Comparison of ENCODE assay signal across 9 cellular contexts in genomic region chr2:38601061-38601460, GRCh38. TPM values are rescaled to one million over a fixed set of nuclear protein-coding genes. Genes with fewer than 3 reads are reported as not detected.
DNase-seq lines count a peak whose midpoint lies in the region; ATAC-seq and TF ChIP-seq lines count a peak whose summit lies in the region.
"Had no signal": no experiment of that assay in that cellular context is flagged by ENCODE, and none has a peak within 500 bp of the region (broad histone marks: within the 10 kb centered on the region; RNA-seq: fewer than 3 reads in every experiment).

No MANE protein-coding gene starts in this region.

- H3K27ac ChIP-seq in DND-41 (ENCODE audit: low read length) (peak overlapping the region; percentile 94), OCI-LY3 (ENCODE audit: low read length) (0 out of 2 replicates have a peak overlapping the region, but pooled peaks have one; percentile 63), osteoblast (ENCODE audit: low read depth, low read length) (peak overlapping the region; percentile 73)

- TF ChIP-seq CTCF in DND-41 (IDR thresholded peaks at IDR 0.05; ENCODE audit: borderline replicate concordance, extremely low read depth, low read length, poor library complexity, severe bottlenecking) (no peak), OCI-LY3 (IDR thresholded peaks at IDR 0.05; ENCODE audit: low read depth, low read length) (no peak), osteoblast (IDR thresholded peaks at IDR 0.05; ENCODE audit: extremely low read depth, low read depth, low read length) (no peak)

- ATAC-seq in DND-41 (ENCODE audit: insufficient read depth, low read depth) = no peak
- no peak for ATAC-seq in HG02970 (IDR thresholded peaks at IDR 0.05; ENCODE audit: low FRiP score, unreplicated experiment)

- H3K36me3 ChIP-seq in DND-41 (ENCODE audit: insufficient read depth, low read length) (peaks cover 7% of the 10 kb centered on the region; the same call in 1 of the 2 replicates), OCI-LY3 (replicated peaks; ENCODE audit: low read depth, low read length) (no peaks in the 10 kb centered on the region), endocrine pancreas (ENCODE audit: control insufficient read depth, insufficient read depth, low read length) (no peaks in the 10 kb centered on the region), osteoblast (ENCODE audit: insufficient read depth, low read length) (no peaks in the 10 kb centered on the region)

- peaks cover 67% of the 10 kb centered on the region for H3K79me2 ChIP-seq in DND-41 (ENCODE audit: insufficient read depth, low read length)
- H3K79me2 ChIP-seq in OCI-LY3 (ENCODE audit: low read length) = peaks cover 65% of the 10 kb centered on the region
- peaks cover 66% of the 10 kb centered on the region for H3K79me2 ChIP-seq in osteoblast (ENCODE audit: insufficient read depth, low read length)

- H3K9ac ChIP-seq in DND-41 (ENCODE audit: low read depth, low read length) (peak overlapping the region; percentile 96), OCI-LY3 (ENCODE audit: low read length) (peak overlapping the region; percentile 94), endocrine pancreas (ENCODE audit: control insufficient read depth, insufficient read depth, low read length) (peak overlapping the region; percentile 17)

- peak overlapping the region; percentile 82 for H3K4me2 ChIP-seq in DND-41 (ENCODE audit: insufficient read depth, low read length)
- peak overlapping the region; percentile 81 for H3K4me2 ChIP-seq in OCI-LY3 (ENCODE audit: low read length)
- peak overlapping the region; percentile 98 for H3K4me2 ChIP-seq in osteoblast (ENCODE audit: insufficient read depth, low read length)

- H3K9me3 ChIP-seq in DND-41 (ENCODE audit: insufficient read depth, low read length, severe bottlenecking) = no peaks in the 10 kb centered on the region
- H3K9me3 ChIP-seq in OCI-LY3 (ENCODE audit: insufficient read depth, low read length) = no peaks in the 10 kb centered on the region
- H3K9me3 ChIP-seq in endocrine pancreas (ENCODE audit: control insufficient read depth, low read length) = no peaks in the 10 kb centered on the region
- no peaks in the 10 kb centered on the region for H3K9me3 ChIP-seq in osteoblast (ENCODE audit: low read depth, low read length)

- H2AFZ ChIP-seq in DND-41 (ENCODE audit: low read depth, low read length) (no peak overlapping the region), OCI-LY3 (ENCODE audit: low read depth, low read length) (no peak overlapping the region), osteoblast (ENCODE audit: low read length) (peak overlapping the region; percentile 38)

- H4K20me1 ChIP-seq in DND-41 (ENCODE audit: insufficient read depth, low read length) (peaks cover 39% of the 10 kb centered on the region), OCI-LY3 (ENCODE audit: insufficient read depth, low read length) (peaks cover 31% of the 10 kb centered on the region), osteoblast (ENCODE audit: insufficient read depth, low read length) (peaks cover 48% of the 10 kb centered on the region)

- DNase-seq in DND-41 = no peak
- no peak for DNase-seq in osteoblast (ENCODE audit: insufficient read length, low spot score, missing footprints)
- DNase-seq in NCI-H524 (lab: John Stamatoyannopoulos, UW) = no peak
- DNase-seq in activated CD4-positive, CD25-positive, alpha-beta regulatory T cell treated with anti-CD3 and anti-CD28 coated beads, Interleukin-2, amount 50 U/mL, for 72 hours = no peak
- no peak for DNase-seq in HT-29 (ENCODE audit: low spot score)
- DNase-seq: stimulated activated CD4-positive, alpha-beta T cell treated with anti-CD3 and anti-CD28 coated beads, Interleukin-4, amount 100 ng/mL, for 4 hours had no signal

- H3K27me3 ChIP-seq in DND-41 (ENCODE audit: insufficient read depth, low read length, poor library complexity) = no peaks in the 10 kb centered on the region
- peaks cover 3% of the 10 kb centered on the region for H3K27me3 ChIP-seq in OCI-LY3 (ENCODE audit: low read depth, low read length)
- H3K27me3 ChIP-seq in endocrine pancreas (ENCODE audit: control insufficient read depth, insufficient read depth, low read length) = no peaks in the 10 kb centered on the region
- no peaks in the 10 kb centered on the region for H3K27me3 ChIP-seq in osteoblast (ENCODE audit: insufficient read depth, low read length)

- peak overlapping the region; percentile 87 to 94 for H3K4me3 ChIP-seq in DND-41 (ENCODE audit: low read depth in 1 of 2, low read length in 2 of 2)
- peak overlapping the region; percentile 95 for H3K4me3 ChIP-seq in OCI-LY3 (ENCODE audit: low read length)
- H3K4me3 ChIP-seq in endocrine pancreas (ENCODE audit: control insufficient read depth, insufficient read depth, low read length) = peak overlapping the region; percentile 85
- H3K4me3 ChIP-seq in osteoblast (ENCODE audit: insufficient read depth, low read length) = peak overlapping the region; percentile 92

- H3K4me1 ChIP-seq in DND-41 (ENCODE audit: insufficient read depth, low read length) = peaks cover 49% of the 10 kb centered on the region
- peaks cover 23% of the 10 kb centered on the region for H3K4me1 ChIP-seq in OCI-LY3 (ENCODE audit: low read length)
- H3K4me1 ChIP-seq in endocrine pancreas (ENCODE audit: control insufficient read depth, insufficient read depth, low read length) = peaks cover 12% of the 10 kb centered on the region
- peaks cover 19% of the 10 kb centered on the region for H3K4me1 ChIP-seq in osteoblast (ENCODE audit: insufficient read depth, low read length)

RNA-seq across cellular contexts. Expression of gene HNRNPLL, which starts 1.7 kb away (rescaled TPM):
- 46.0 and 53.9 TPM in 2 replicates for total RNA-seq in osteoblast
- total RNA-seq in HT-29 (2014; rRNA removed; shearing (Covaris generic)) = 24.7 and 32.4 TPM in 2 replicates

Comparison
In these comparisons a context has a peak if more than half of its experiments do, and no peak if none do; other contexts are left out.
1. H3K9ac ChIP-seq: peak in every context shown above with its lines; median percentile 96 in DND-41; 94 in OCI-LY3; 17 in endocrine pancreas.